7 cellular contexts compared by ENCODE assay signal in the genomic region with DNA sequence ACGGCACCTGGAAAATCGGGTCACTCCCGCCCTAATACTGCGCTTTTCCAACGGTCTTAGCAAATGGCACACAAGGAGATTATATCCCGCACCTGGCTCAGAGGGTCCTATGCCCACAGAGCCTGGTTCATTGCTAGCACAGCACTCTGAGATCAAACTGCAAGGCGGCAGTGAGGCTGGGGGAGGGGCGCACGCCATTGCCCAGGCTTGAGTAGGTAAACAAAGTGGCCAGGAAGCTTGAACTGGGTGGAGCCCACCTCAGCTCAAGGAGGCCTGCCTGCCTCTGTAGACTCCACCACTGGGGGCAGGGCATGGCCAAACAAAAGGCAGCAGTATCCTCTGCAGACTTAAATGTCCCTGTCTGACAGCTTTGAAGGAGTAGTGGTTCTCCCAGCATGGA. TPM values are rescaled to one million over a fixed set of nuclear protein-coding genes. Genes with fewer than 3 reads are reported as not detected.
DNase-seq lines count a peak whose midpoint lies in the region; TF ChIP-seq lines count a peak whose summit lies in the region.
"Not testable (repeated sequence)": the region's sequence is repeated elsewhere in the genome, so short reads cannot be mapped to it uniquely, and the experiment has no call there.
"Had no signal": no experiment of that assay in that cellular context is flagged by ENCODE, and none has a peak within 500 bp of the region (broad histone marks: within the 10 kb centered on the region; RNA-seq: fewer than 3 reads in every experiment).

No MANE protein-coding gene starts in this region.

- WGBS in spleen, 5 donors: 86 to 96% (median 95%) methylated on average over 9 of the region's 9 CpGs

- H3K4me1 ChIP-seq in spleen: peaks cover 0 to 24% (median 0%) of the 10 kb centered on the region in 6 donors

- not testable (repeated sequence) for H3K4me3 ChIP-seq in spleen

- not testable (repeated sequence) for TF ChIP-seq CTCF in spleen (IDR thresholded peaks at IDR 0.05 in 8 of 11, conservative IDR thresholded peaks at IDR 0.05 in 3 of 11)

- not testable (repeated sequence) for H3K27me3 ChIP-seq in spleen (replicated peaks in 1 of 7)

- H3K36me3 ChIP-seq in spleen: not testable (repeated sequence)

- peak; percentile 81 for DNase-seq in posterior vena cava (ENCODE audit: low spot score)
- DNase-seq in spleen: peak; percentile 57

- not testable (repeated sequence) for H3K9me3 ChIP-seq in spleen

- intact Hi-C loops in posterior vena cava (cut with DNase I); spleen (cut with DNase I; ENCODE audit: low total_unique reads): not testable (repeated sequence)

- H3K27ac ChIP-seq in spleen: not testable (repeated sequence)

- TF ChIP-seq POLR2A in spleen (IDR thresholded peaks at IDR 0.05): not testable (repeated sequence)

RNA-seq across cellular contexts. Expression of a gene that starts 11.0 kb away (rescaled TPM):
- total RNA-seq in posterior vena cava: 10 to 100 TPM; 31.4 to 67.5 TPM
- 100 to 1,000 TPM; 129 to 231 (median 200) TPM for total RNA-seq in spleen
- 10 to 100 TPM; 30.5 to 38.7 (median 35.5) TPM for polyA plus RNA-seq in spleen
- total RNA-seq: A172, A673 had no signal
- polyA plus RNA-seq: AG04450; BJ; CD8-positive, alpha-beta memory T cell had no signal
